In the genomic region with DNA sequence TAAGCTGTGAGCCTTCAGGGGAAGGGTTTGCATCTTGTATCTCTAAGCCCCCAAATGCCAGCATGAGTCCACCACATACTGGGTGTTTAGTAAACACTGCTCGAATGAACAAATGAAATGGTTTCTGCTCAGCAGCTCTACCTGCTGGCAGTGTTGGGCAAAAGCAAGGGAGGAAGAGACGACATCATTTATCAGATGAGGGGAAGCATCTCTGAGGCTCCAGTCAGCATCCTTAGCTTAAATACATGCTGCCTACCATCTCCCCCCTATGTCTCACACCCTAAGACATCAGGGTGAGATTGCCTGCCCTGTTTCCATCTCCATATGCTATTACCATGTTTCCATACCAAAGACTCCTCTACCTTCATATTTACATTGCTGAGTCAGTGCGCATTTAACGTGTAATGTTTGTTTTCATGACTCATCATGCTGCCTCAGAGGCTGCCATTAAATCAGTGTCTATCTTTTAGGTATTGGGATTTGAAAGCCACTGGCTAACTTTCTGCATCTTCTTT, we compare ENCODE assay signal across 8 cellular contexts.
DNase-seq lines count a peak whose midpoint lies in the region; ATAC-seq and TF ChIP-seq lines count a peak whose summit lies in the region.

No MANE protein-coding gene starts in this region.

- in situ Hi-C loops in Caki2 (cut with HindIII; ENCODE audit: low pct_unique_long_range_greater_than_20kb, low sequenced_read_pairs) (no loop called here), Panc1 (cut with HindIII; ENCODE audit: low pct_unique_long_range_greater_than_20kb, low sequenced_read_pairs) (no loop called here)

- CTCF ChIA-PET in Panc1 (lab: Charles Lee), result no interaction called here

- BruUV-seq in Panc1 (replicated peaks; lab: Mats Ljungman, UMichigan), result no TSS peak

- H3K4me3 ChIP-seq in Panc1 (ENCODE audit: low read depth in 2 of 2, low read length in 2 of 2) (no peak overlapping the region), suprapubic skin (no peak overlapping the region)

- H3K4me1 ChIP-seq in Panc1 (ENCODE audit: control insufficient read depth, insufficient read depth, low read length) (no peaks in the 10 kb centered on the region; the same call in 1 of the 2 replicates), suprapubic skin (no peaks in the 10 kb centered on the region)

- POLR2A ChIA-PET in Panc1 (lab: Charles Lee), result interaction anchor here (0.6 kb wide), 1 partner anchor 406 kb away, joined by 5 read pairs; no protein-coding TSS in a partner anchor

- TF ChIP-seq CTCF in Panc1 (IDR thresholded peaks at IDR 0.05) (peak; percentile 71), suprapubic skin (IDR thresholded peaks at IDR 0.05) (peak in 1 of 2 donors; percentile 10)

- H3K9me3 ChIP-seq in Panc1 (ENCODE audit: control insufficient read depth, insufficient read depth, low read depth, low read length) (no peaks in the 10 kb centered on the region), suprapubic skin (no peaks in the 10 kb centered on the region)

- DNase-seq in Caki2 (ENCODE audit: low read depth), result peak; percentile 78
- peak; percentile 71 for DNase-seq in Panc1 (ENCODE audit: low read depth, low spot score)
- DNase-seq in iPS-NIHi11 (ENCODE audit: low spot score), result peak; percentile 58
- no peak for DNase-seq in suprapubic skin (ENCODE audit: low spot score in 2 of 2)
- no peak for DNase-seq in Right ventricle myocardium superior

- no peak for TF ChIP-seq EP300 in suprapubic skin (IDR thresholded peaks at IDR 0.05)

- H3K36me3 ChIP-seq in Panc1 (ENCODE audit: control insufficient read depth, insufficient read depth, low read length) (no peaks in the 10 kb centered on the region), suprapubic skin (no peaks in the 10 kb centered on the region)

- ATAC-seq in GM18907 (IDR thresholded peaks at IDR 0.05; ENCODE audit: unreplicated experiment) (peak; percentile 76), Panc1 (peak; percentile 90), GM18519 (IDR thresholded peaks at IDR 0.05; ENCODE audit: low FRiP score, unreplicated experiment) (no peak), HG03442 (IDR thresholded peaks at IDR 0.05; ENCODE audit: unreplicated experiment) (no peak), Right ventricle myocardium superior (ENCODE audit: poor library complexity) (no peak)

- intact Hi-C loops in Panc1 (cut with micrococcal nuclease; ENCODE audit: unreplicated experiment) (no loop called here), Right ventricle myocardium superior (cut with DNase I) (no loop called here)

- WGBS in suprapubic skin, result 36% methylated on average over 4 of the region's 4 CpGs

- H3K27ac ChIP-seq in Panc1 (ENCODE audit: low read length) (no peak overlapping the region), suprapubic skin (no peak overlapping the region)

- H3K27me3 ChIP-seq in Panc1 (ENCODE audit: control insufficient read depth, insufficient read depth, low read length) (no peaks in the 10 kb centered on the region), suprapubic skin (no peaks in the 10 kb centered on the region)

- TF ChIP-seq POLR2A in suprapubic skin (IDR thresholded peaks at IDR 0.05), result no peak

Comparison
In these comparisons a context has a peak if more than half of its experiments do, and no peak if none do; other contexts are left out.
1. DNase-seq: peak in Caki2 (single experiment), Panc1 (single experiment) and iPS-NIHi11 (single experiment); none in suprapubic skin (0 of 2) and Right ventricle myocardium superior (single experiment).
2. ATAC-seq: peak in GM18907 (single experiment) and Panc1 (single experiment); none in GM18519 (single experiment), HG03442 (single experiment) and Right ventricle myocardium superior (single experiment).